In the genomic region with DNA sequence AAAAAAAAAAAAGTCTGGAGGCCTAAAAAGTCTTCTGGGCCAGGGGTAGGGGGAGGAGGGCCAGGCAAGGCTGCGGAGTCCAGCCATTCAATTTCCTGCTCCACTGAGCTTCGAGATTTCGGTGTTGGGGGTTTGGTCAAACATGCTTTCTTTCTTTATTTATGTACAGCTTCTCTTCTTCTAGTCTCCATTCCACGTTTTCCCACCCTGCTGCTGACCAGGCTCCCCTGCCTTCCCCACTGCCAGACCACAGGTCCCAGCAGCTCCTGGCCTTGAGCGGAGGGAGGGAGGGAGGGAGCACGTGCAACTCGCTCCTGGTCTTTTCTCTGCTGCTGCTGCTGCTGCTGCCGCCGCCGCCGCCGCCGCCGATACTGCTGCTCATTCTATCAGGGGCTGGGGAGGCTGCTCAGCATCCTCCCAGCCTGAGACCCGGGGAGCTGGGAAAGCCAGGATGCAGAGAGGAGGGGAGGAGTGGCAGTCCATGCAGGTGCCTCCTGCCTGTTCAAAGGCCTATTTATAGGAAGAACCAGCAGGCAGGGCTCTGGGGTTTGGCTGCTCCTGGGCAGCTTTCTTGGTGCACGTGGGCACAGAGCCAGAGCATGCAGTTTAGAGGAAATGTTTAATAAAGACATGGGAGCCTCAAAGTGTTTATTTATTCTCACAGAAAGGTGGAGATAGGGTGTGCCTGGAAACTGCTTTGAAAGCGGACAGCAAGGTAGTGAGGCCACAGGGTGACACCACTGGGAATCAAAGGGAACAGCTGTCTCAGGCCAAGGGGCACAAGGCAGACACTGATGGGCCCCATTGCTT, we compare ENCODE assay signal across 8 cellular contexts.
A peak's percentile ranks its signal among the peaks of the same experiment; 100 is the strongest.
DNase-seq lines count a peak whose midpoint lies in the region; ATAC-seq and TF ChIP-seq lines count a peak whose summit lies in the region.

No MANE protein-coding gene starts in this region.

- H3K4me3 ChIP-seq in tibial artery: peak overlapping the region; percentile 37 to 45

- no peaks in the 10 kb centered on the region for H3K9me3 ChIP-seq in tibial artery

- no peak for TF ChIP-seq CTCF in tibial artery (IDR thresholded peaks at IDR 0.05)

- H3K4me1 ChIP-seq in tibial artery: peaks cover 6 to 81% (median 52%) of the 10 kb centered on the region in 4 donors

- ATAC-seq in HG02798 (IDR thresholded peaks at IDR 0.05; ENCODE audit: poor library complexity, unreplicated experiment): no peak
- ATAC-seq in HG03354 (IDR thresholded peaks at IDR 0.05; ENCODE audit: poor library complexity, severe bottlenecking, unreplicated experiment): no peak

- H3K27me3 ChIP-seq in tibial artery: no peaks in the 10 kb centered on the region

- intact Hi-C loops in tibial artery (cut with DNase I; ENCODE audit: low total_unique reads): loop anchor here (2.0 kb wide), 1 partner anchor 21 kb away; no protein-coding TSS in a partner anchor

- DNase-seq in NCI-H510A treated with DMSO at 0.1 percent for 48 hours (lab: John Stamatoyannopoulos, UW) (peak; percentile 58), NCI-H510A (lab: John Stamatoyannopoulos, UW) (no peak), amniotic epithelial cell (ENCODE audit: low read depth) (peak; percentile 72), kidney tubule cell (ENCODE audit: low spot score) (peak; percentile 65), tibial artery (peak in 1 of 2 donors; percentile 87), NCI-H187 treated with DMSO at 0.1 percent for 48 hours (lab: John Stamatoyannopoulos, UW) (no peak)

- H3K36me3 ChIP-seq in tibial artery: no peaks in the 10 kb centered on the region

- H3K27ac ChIP-seq in tibial artery: peak overlapping the region; percentile 99

Comparison
In these comparisons a context has a peak if more than half of its experiments do, and no peak if none do; other contexts are left out.
1. DNase-seq: peak in NCI-H510A treated with DMSO at 0.1 percent for 48 hours (single experiment), amniotic epithelial cell (single experiment) and kidney tubule cell (single experiment); none in NCI-H510A (single experiment) and NCI-H187 treated with DMSO at 0.1 percent for 48 hours (single experiment).